ENCODE assay signal across 13 cellular contexts in the genomic region with DNA sequence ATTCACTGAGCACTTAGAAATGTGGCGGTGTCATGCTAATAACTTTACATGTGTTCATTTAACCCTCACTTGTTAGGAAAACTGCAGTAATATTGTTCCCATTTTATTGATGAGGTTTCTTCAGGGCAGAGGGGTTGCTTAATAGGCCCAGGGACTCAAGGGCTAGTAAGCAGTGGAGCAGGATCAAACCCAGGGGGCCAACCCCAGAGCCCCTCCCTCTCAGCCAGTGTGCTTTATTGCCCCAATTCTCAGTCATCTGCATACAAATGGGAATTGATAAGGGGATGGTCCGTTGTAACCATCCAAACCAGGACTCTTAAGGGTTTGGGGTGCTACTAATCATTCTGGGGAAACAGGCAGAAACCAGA.
DNase-seq lines count a peak whose midpoint lies in the region; ATAC-seq, FAIRE-seq and TF ChIP-seq lines count a peak whose summit lies in the region.
"Had no signal": no experiment of that assay in that cellular context is flagged by ENCODE, and none has a peak within 500 bp of the region (broad histone marks: within the 10 kb centered on the region; RNA-seq: fewer than 3 reads in every experiment).

No MANE protein-coding gene starts in this region.

- H3K27ac Mint-ChIP-seq in CD8-positive, alpha-beta memory T cell, result peak overlapping the region; percentile 88 to 96 (median 93)
- peak overlapping the region; percentile 84 to 92 for H3K27ac Mint-ChIP-seq in natural killer cell

- no peaks in the 10 kb centered on the region for H3F3A ChIP-seq in OCI-LY1 (ENCODE audit: insufficient read depth, low read length)

- TF ChIP-seq POLR2A in tibial nerve (IDR thresholded peaks at IDR 0.05), result no peak
- no peak for TF ChIP-seq POLR2A in H54 (IDR thresholded peaks at IDR 0.05; ENCODE audit: low read depth, low read length)

- no peaks in the 10 kb centered on the region for H4K20me1 ChIP-seq in OCI-LY1 (ENCODE audit: insufficient read depth, low read length)

- intact Hi-C loops in natural killer cell (cut with micrococcal nuclease), result no loop called here

- peak in 1 of 3 donors; percentile 20 for ATAC-seq in natural killer cell

- no peaks in the 10 kb centered on the region for H3K27me3 ChIP-seq in CD8-positive, alpha-beta memory T cell (ENCODE audit: insufficient read depth, low read length, poor library complexity, severe bottlenecking)
- H3K27me3 ChIP-seq in OCI-LY1 (ENCODE audit: insufficient read depth, low read length) (no peaks in the 10 kb centered on the region), tibial nerve (no peaks in the 10 kb centered on the region)
- no peaks in the 10 kb centered on the region for H3K27me3 ChIP-seq in effector memory CD4-positive, alpha-beta T cell (replicated peaks; ENCODE audit: control insufficient read depth, insufficient read depth, low read length, poor library complexity, severe bottlenecking)

- peak overlapping the region; percentile 67 for H3K9ac ChIP-seq in OCI-LY1 (ENCODE audit: low read length)

- H3K9me3 ChIP-seq in CD8-positive, alpha-beta memory T cell (ENCODE audit: low read length), result no peaks in the 10 kb centered on the region
- H3K9me3 ChIP-seq in OCI-LY1 (ENCODE audit: low read length) (no peaks in the 10 kb centered on the region), tibial nerve (no peaks in the 10 kb centered on the region)
- no peaks in the 10 kb centered on the region for H3K9me3 ChIP-seq in effector memory CD4-positive, alpha-beta T cell (ENCODE audit: control insufficient read depth, low read length)

- peak overlapping the region; percentile 75 to 92 (median 79) for H3K4me3 Mint-ChIP-seq in CD8-positive, alpha-beta memory T cell
- H3K4me3 Mint-ChIP-seq in natural killer cell, result peak overlapping the region; percentile 65

- H2AFZ ChIP-seq in OCI-LY1 (ENCODE audit: low read length), result no peak overlapping the region

- H3K4me3 ChIP-seq in CD8-positive, alpha-beta memory T cell (ENCODE audit: low read length), result peak overlapping the region; percentile 29
- peak overlapping the region; percentile 55 for H3K4me3 ChIP-seq in OCI-LY1 (ENCODE audit: low read depth, low read length, poor library complexity, severe bottlenecking)
- peak overlapping the region; percentile 31 for H3K4me3 ChIP-seq in effector memory CD4-positive, alpha-beta T cell (ENCODE audit: insufficient read depth, low read depth, low read length, poor library complexity, severe bottlenecking)
- no peak overlapping the region for H3K4me3 ChIP-seq in tibial nerve
- H3K4me3 ChIP-seq in coronary artery, result no peak overlapping the region

- H3K36me3 ChIP-seq in CD8-positive, alpha-beta memory T cell (ENCODE audit: insufficient read depth, low read length), result peaks cover 16% of the 10 kb centered on the region
- H3K36me3 ChIP-seq in OCI-LY1 (ENCODE audit: insufficient read depth, low read length) (peaks cover 14% of the 10 kb centered on the region; the same call in 1 of the 2 replicates), tibial nerve (no peaks in the 10 kb centered on the region)
- H3K36me3 ChIP-seq in effector memory CD4-positive, alpha-beta T cell (ENCODE audit: control insufficient read depth, insufficient read depth, low read length), result peaks cover 17% of the 10 kb centered on the region

- peaks cover 62 to 83% (median 74%) of the 10 kb centered on the region in 3 donors for H3K4me1 Mint-ChIP-seq in CD8-positive, alpha-beta memory T cell
- H3K4me1 Mint-ChIP-seq in natural killer cell, result peaks cover 59 to 62% of the 10 kb centered on the region in 2 donors

- H3K9me2 ChIP-seq in OCI-LY1 (ENCODE audit: low read depth, low read length), result no peaks in the 10 kb centered on the region

- TF ChIP-seq EP300 in tibial nerve (IDR thresholded peaks at IDR 0.05), result no peak

- no peaks in the 10 kb centered on the region for H3K9me3 Mint-ChIP-seq in CD8-positive, alpha-beta memory T cell
- H3K9me3 Mint-ChIP-seq in natural killer cell, result no peaks in the 10 kb centered on the region

- WGBS in tibial nerve, 2 donors, result 76 to 77% methylated on average over 2 of the region's 2 CpGs

- H3K27ac ChIP-seq in CD8-positive, alpha-beta memory T cell (ENCODE audit: low read depth, low read length), result peak overlapping the region; percentile 36
- H3K27ac ChIP-seq in OCI-LY1 (ENCODE audit: low read depth, low read length, poor library complexity, severe bottlenecking) (peak overlapping the region; percentile 81), tibial nerve (no peak overlapping the region), coronary artery (no peak overlapping the region)
- H3K27ac ChIP-seq in effector memory CD4-positive, alpha-beta T cell (ENCODE audit: insufficient read depth, low read length, poor library complexity, severe bottlenecking), result peak overlapping the region; percentile 44

- peaks cover 62% of the 10 kb centered on the region for H3K4me1 ChIP-seq in CD8-positive, alpha-beta memory T cell (ENCODE audit: insufficient read depth, low read length)
- H3K4me1 ChIP-seq in OCI-LY1 (ENCODE audit: insufficient read depth, low read length, severe bottlenecking) (peaks cover 95% of the 10 kb centered on the region), tibial nerve (peaks cover 0 to 10% (median 4%) of the 10 kb centered on the region in 4 donors)
- H3K4me1 ChIP-seq in effector memory CD4-positive, alpha-beta T cell (ENCODE audit: control insufficient read depth, insufficient read depth, low read length, poor library complexity, severe bottlenecking), result peaks cover 30% of the 10 kb centered on the region

- POLR2A ChIA-PET in CD8-positive, alpha-beta memory T cell (lab: Charles Lee), result no interaction called here

- no peak for DNase-seq in CD8-positive, alpha-beta memory T cell
- DNase-seq in effector memory CD4-positive, alpha-beta T cell, result no peak
- DNase-seq in natural killer cell (no peak), tibial nerve (ENCODE audit: low spot score in 2 of 2) (no peak), H54 (ENCODE audit: insufficient read length, low spot score) (no peak), islet precursor cell (no peak), coronary artery (ENCODE audit: low spot score) (no peak)
- DNase-seq: head of caudate nucleus, NCI-H2081, substantia nigra had no signal

- TF ChIP-seq CTCF in OCI-LY1 (IDR thresholded peaks at IDR 0.05; ENCODE audit: low read length) (no peak), natural killer cell (IDR thresholded peaks at IDR 0.05) (no peak), tibial nerve (IDR thresholded peaks at IDR 0.05) (no peak), coronary artery (IDR thresholded peaks at IDR 0.05) (no peak)

- no peaks in the 10 kb centered on the region for H3K27me3 Mint-ChIP-seq in CD8-positive, alpha-beta memory T cell
- H3K27me3 Mint-ChIP-seq in natural killer cell (ENCODE audit: low read depth in 2 of 2), result no peaks in the 10 kb centered on the region

- H3K79me2 ChIP-seq in OCI-LY1 (ENCODE audit: insufficient read depth, low read length), result peaks cover 89% of the 10 kb centered on the region

- H3K4me2 ChIP-seq in OCI-LY1 (ENCODE audit: low read length), result peak overlapping the region; percentile 87

- CTCF ChIA-PET in CD8-positive, alpha-beta memory T cell (lab: Charles Lee), result interaction anchor here (0.7 to 1.5 kb wide), 3 partner anchors 58 to 175 kb away, joined by 3 to 6 read pairs (median 3); no protein-coding TSS in a partner anchor

- FAIRE-seq in H54 (lab: Jason Lieb, UNC), result no peak
- FAIRE-seq: D721Med, TTC549 had no signal

- peaks cover 17 to 67% (median 30%) of the 10 kb centered on the region in 3 donors for H3K36me3 Mint-ChIP-seq in CD8-positive, alpha-beta memory T cell
- no peaks in the 10 kb centered on the region for H3K36me3 Mint-ChIP-seq in natural killer cell

Comparison
In these comparisons a context has a peak if more than half of its experiments do, and no peak if none do; other contexts are left out.
1. H3K27ac ChIP-seq: peak in CD8-positive, alpha-beta memory T cell (single experiment), OCI-LY1 (single experiment) and effector memory CD4-positive, alpha-beta T cell (single experiment); none in tibial nerve (0 of 4) and coronary artery (0 of 2).
2. H3K4me3 ChIP-seq: peak in CD8-positive, alpha-beta memory T cell (single experiment), OCI-LY1 (single experiment) and effector memory CD4-positive, alpha-beta T cell (single experiment); none in tibial nerve (0 of 4) and coronary artery (single experiment).